Comparison of ENCODE assay signal across 8 cellular contexts in genomic region chr7:106768324-106768751, GRCh38.
A peak's percentile ranks its signal among the peaks of the same experiment; 100 is the strongest.
DNase-seq lines count a peak whose midpoint lies in the region; ATAC-seq and TF ChIP-seq lines count a peak whose summit lies in the region.

No MANE protein-coding gene starts in this region.

- H3K36me3 Mint-ChIP-seq in activated T-cell treated with anti-CD3 and anti-CD28 coated beads, Interleukin-2, amount 50 U/mL, for 72 hours (ENCODE audit: insufficient read depth in 2 of 2), result no peaks in the 10 kb centered on the region
- peaks cover 2% of the 10 kb centered on the region for H3K36me3 Mint-ChIP-seq in activated naive CD8-positive, alpha-beta T cell treated with anti-CD3 and anti-CD28 coated beads for 36 hours

- TF ChIP-seq CTCF in tibial artery (IDR thresholded peaks at IDR 0.05) (no peak), prostate gland (IDR thresholded peaks at IDR 0.05) (no peak)

- H3K4me3 ChIP-seq in tibial artery (peak overlapping the region; percentile 9 to 10), prostate gland (no peak overlapping the region)

- intact Hi-C loops in tibial artery (cut with DNase I; ENCODE audit: low total_unique reads) (no loop called here), prostate gland (cut with DNase I) (no loop called here)

- H3K27me3 Mint-ChIP-seq in activated T-cell treated with anti-CD3 and anti-CD28 coated beads, Interleukin-2, amount 50 U/mL, for 72 hours (ENCODE audit: low read depth), result no peaks in the 10 kb centered on the region
- no peaks in the 10 kb centered on the region for H3K27me3 Mint-ChIP-seq in activated naive CD8-positive, alpha-beta T cell treated with anti-CD3 and anti-CD28 coated beads for 36 hours

- peak in 1 of 2 donors; percentile 8 for ATAC-seq in activated T-cell treated with anti-CD3 and anti-CD28 coated beads, Interleukin-2, amount 50 U/mL, for 72 hours (replicated peaks in 1 of 2)
- peak; percentile 80 for ATAC-seq in HG03064 (IDR thresholded peaks at IDR 0.05; ENCODE audit: low read depth, unreplicated experiment)

- peaks cover 0 to 45% (median 0%) of the 10 kb centered on the region in 4 donors for H3K4me1 ChIP-seq in tibial artery
- H3K4me1 ChIP-seq in prostate gland (replicated peaks), result no peaks in the 10 kb centered on the region

- peak overlapping the region; percentile 81 for H3K27ac Mint-ChIP-seq in activated T-cell treated with anti-CD3 and anti-CD28 coated beads, Interleukin-2, amount 50 U/mL, for 72 hours
- H3K27ac Mint-ChIP-seq in activated naive CD8-positive, alpha-beta T cell treated with anti-CD3 and anti-CD28 coated beads for 36 hours, result peak overlapping the region; percentile 83

- H3K36me3 ChIP-seq in tibial artery (no peaks in the 10 kb centered on the region), prostate gland (no peaks in the 10 kb centered on the region)

- peak overlapping the region; percentile 55 to 77 for H3K4me3 Mint-ChIP-seq in activated T-cell treated with anti-CD3 and anti-CD28 coated beads, Interleukin-2, amount 50 U/mL, for 72 hours
- H3K4me3 Mint-ChIP-seq in activated naive CD8-positive, alpha-beta T cell treated with anti-CD3 and anti-CD28 coated beads for 36 hours, result peak overlapping the region; percentile 32

- TF ChIP-seq POLR2A in prostate gland (IDR thresholded peaks at IDR 0.05), result no peak

- H3K4me1 Mint-ChIP-seq in activated T-cell treated with anti-CD3 and anti-CD28 coated beads, Interleukin-2, amount 50 U/mL, for 72 hours (ENCODE audit: low read depth), result peaks cover 63% of the 10 kb centered on the region
- H3K4me1 Mint-ChIP-seq in activated naive CD8-positive, alpha-beta T cell treated with anti-CD3 and anti-CD28 coated beads for 36 hours, result peaks cover 47% of the 10 kb centered on the region

- H3K27me3 ChIP-seq in tibial artery (no peaks in the 10 kb centered on the region), prostate gland (replicated peaks; ENCODE audit: insufficient read depth) (no peaks in the 10 kb centered on the region)

- WGBS in prostate gland, result 84% methylated on average over 4 of the region's 4 CpGs

- no peak for DNase-seq in activated T-cell treated with anti-CD3 and anti-CD28 coated beads, Interleukin-2, amount 50 U/mL, for 72 hours
- no peak for DNase-seq in activated T-cell treated with anti-CD3 and anti-CD28 coated beads, Interleukin-2, amount 50 U/mL, for 1 hour
- no peak for DNase-seq in activated naive CD8-positive, alpha-beta T cell treated with anti-CD3 and anti-CD28 coated beads for 36 hours
- DNase-seq in tibial artery, result no peak
- DNase-seq in stimulated activated CD4-positive, alpha-beta T cell treated with anti-CD3 and anti-CD28 coated beads, Interleukin-4, amount 100 ng/mL, for 1 hour, result no peak
- no peak for DNase-seq in prostate gland (ENCODE audit: low spot score)
- DNase-seq in MV-4-11 (lab: John Stamatoyannopoulos, UW), result no peak

- H3K9me3 ChIP-seq in tibial artery (no peaks in the 10 kb centered on the region), prostate gland (no peaks in the 10 kb centered on the region)

- H3K9me3 Mint-ChIP-seq in activated T-cell treated with anti-CD3 and anti-CD28 coated beads, Interleukin-2, amount 50 U/mL, for 72 hours, result no peaks in the 10 kb centered on the region
- H3K9me3 Mint-ChIP-seq in activated naive CD8-positive, alpha-beta T cell treated with anti-CD3 and anti-CD28 coated beads for 36 hours, result peaks cover 2% of the 10 kb centered on the region

- H3K27ac ChIP-seq in tibial artery (peak overlapping the region in 1 of 2 donors; percentile 56), prostate gland (no peak overlapping the region)

Comparison
In these comparisons a context has a peak if more than half of its experiments do, and no peak if none do; other contexts are left out.
1. H3K4me3 ChIP-seq: peak in tibial artery (2 of 2); none in prostate gland (0 of 2).